24 cellular contexts compared by ENCODE assay signal in genomic region chr7:143015926-143016490, GRCh38. TPM values are rescaled to one million over a fixed set of nuclear protein-coding genes. Genes with fewer than 3 reads are reported as not detected.
DNase-seq lines count a peak whose midpoint lies in the region; ATAC-seq and TF ChIP-seq lines count a peak whose summit lies in the region.
"Had no signal": no experiment of that assay in that cellular context is flagged by ENCODE, and none has a peak within 500 bp of the region (broad histone marks: within the 10 kb centered on the region; RNA-seq: fewer than 3 reads in every experiment).

No MANE protein-coding gene starts in this region.

- peak overlapping the region; percentile 45 for H3K4me2 ChIP-seq in smooth muscle cell
- H3K4me2 ChIP-seq: hepatocyte had no signal

- no peak overlapping the region for H3K27ac Mint-ChIP-seq in effector memory CD8-positive, alpha-beta T cell
- H3K27ac Mint-ChIP-seq: T-cell had no signal

- no peaks in the 10 kb centered on the region for H3K27me3 ChIP-seq in adipocyte (replicated peaks; ENCODE audit: control insufficient read depth, insufficient read depth, low read length)
- H3K27me3 ChIP-seq in smooth muscle cell (ENCODE audit: low read depth) = no peaks in the 10 kb centered on the region
- H3K27me3 ChIP-seq: hepatocyte had no signal

- no peak overlapping the region for H3K4me3 ChIP-seq in adipocyte (ENCODE audit: low read length)
- H3K4me3 ChIP-seq in fibroblast of the aortic adventitia (ENCODE audit: low read depth, low read length) = no peak overlapping the region
- no peak overlapping the region for H3K4me3 ChIP-seq in smooth muscle cell
- H3K4me3 ChIP-seq: hepatocyte, mucosa of descending colon, thoracic aorta had no signal

- H3K9ac ChIP-seq in adipocyte (ENCODE audit: low read length) (peak overlapping the region; percentile 22), smooth muscle cell (ENCODE audit: low read depth) (no peak overlapping the region)

- no peak for ATAC-seq in effector memory CD8-positive, alpha-beta T cell (replicated peaks)
- ATAC-seq: mucosa of descending colon, T-cell had no signal

- TF ChIP-seq CTCF in fibroblast of the aortic adventitia (IDR thresholded peaks at IDR 0.05; ENCODE audit: insufficient read depth, low read length) (no peak), smooth muscle cell (IDR thresholded peaks at IDR 0.05; ENCODE audit: borderline replicate concordance, insufficient read depth, poor library complexity, severe bottlenecking) (no peak)

- H3K36me3 Mint-ChIP-seq in effector memory CD8-positive, alpha-beta T cell (ENCODE audit: insufficient read depth) = no peaks in the 10 kb centered on the region
- H3K36me3 Mint-ChIP-seq: T-cell had no signal

- no peaks in the 10 kb centered on the region for H3K36me3 ChIP-seq in adipocyte (ENCODE audit: control insufficient read depth, insufficient read depth, low read length, severe bottlenecking)
- H3K36me3 ChIP-seq in smooth muscle cell (ENCODE audit: low read depth) = no peaks in the 10 kb centered on the region
- H3K36me3 ChIP-seq: neutrophil, thoracic aorta had no signal

- no peaks in the 10 kb centered on the region for H4K20me1 ChIP-seq in smooth muscle cell (ENCODE audit: low read depth)

- H3K4me3 Mint-ChIP-seq in effector memory CD8-positive, alpha-beta T cell = no peak overlapping the region
- H3K4me3 Mint-ChIP-seq: T-cell had no signal

- no peak overlapping the region for H3K27ac ChIP-seq in smooth muscle cell (ENCODE audit: low read depth)
- H3K27ac ChIP-seq: hepatocyte, neutrophil, thoracic aorta had no signal

- no peaks in the 10 kb centered on the region for H3K79me2 ChIP-seq in smooth muscle cell (ENCODE audit: low read depth)
- H3K79me2 ChIP-seq: hepatocyte had no signal

- no peaks in the 10 kb centered on the region for H3K9me3 Mint-ChIP-seq in effector memory CD8-positive, alpha-beta T cell

- H3K4me1 ChIP-seq in adipocyte (ENCODE audit: control insufficient read depth, insufficient read depth, low read length) (peaks cover 45% of the 10 kb centered on the region), smooth muscle cell (ENCODE audit: low read depth) (no peaks in the 10 kb centered on the region)

- H3K27me3 Mint-ChIP-seq in effector memory CD8-positive, alpha-beta T cell = peaks cover 51 to 55% of the 10 kb centered on the region in 2 donors

- H3K9me3 ChIP-seq in adipocyte (ENCODE audit: control insufficient read depth, low read length) (no peaks in the 10 kb centered on the region), smooth muscle cell (replicated peaks; ENCODE audit: low read depth) (no peaks in the 10 kb centered on the region)
- H3K9me3 ChIP-seq: mucosa of descending colon, neutrophil, thoracic aorta had no signal

- DNase-seq in GM04503 (ENCODE audit: low read depth) = peak; percentile 36
- peak; percentile 87 for DNase-seq in adipocyte (ENCODE audit: low read depth)
- peak; percentile 80 for DNase-seq in fibroblast of the aortic adventitia (ENCODE audit: low read depth)
- DNase-seq in smooth muscle cell (lab: John Stamatoyannopoulos, UW; ENCODE audit: unreplicated experiment) = no peak
- no peak for DNase-seq in germinal center (ENCODE audit: low spot score)
- DNase-seq in effector memory CD8-positive, alpha-beta T cell = no peak
- DNase-seq in NAMALWA (ENCODE audit: low spot score) = no peak
- DNase-seq in stimulated activated naive CD4-positive, alpha-beta T cell (lab: John Stamatoyannopoulos, UW) = no peak
- DNase-seq: activated CD4-positive, alpha-beta T cell treated with anti-CD3 and anti-CD28 coated beads for 4 hours; activated naive CD4-positive, alpha-beta T cell treated with anti-CD3 and anti-CD28 coated beads, Interleukin-2, amount 50 U/mL, for 16 hours; islet precursor cell; MM.1S; mucosa of descending colon; NCI-H2171 treated with DMSO at 0.1 percent for 48 hours; NCI-H526; retina; stimulated activated CD4-positive, alpha-beta T cell treated with anti-CD3 and anti-CD28 coated beads, Interleukin-15, amount 100 ng/mL, for 24 hours; T-cell had no signal

- H3F3A ChIP-seq in smooth muscle cell (ENCODE audit: low read depth) = peaks cover 5% of the 10 kb centered on the region

- WGBS in smooth muscle cell (ENCODE audit: low lambda C conversion rate) = 50% methylated on average over 3 of the region's 3 CpGs

- H2AFZ ChIP-seq in smooth muscle cell (ENCODE audit: low read depth) = no peak overlapping the region
- H2AFZ ChIP-seq: hepatocyte had no signal

- no peaks in the 10 kb centered on the region for H3K4me1 Mint-ChIP-seq in effector memory CD8-positive, alpha-beta T cell (ENCODE audit: low read depth in 2 of 2)

RNA-seq across cellular contexts. Expression of gene OR9A2, which starts 10.9 kb away (rescaled TPM):
- total RNA-seq in fibroblast of the aortic adventitia (ENCODE audit: low replicate concordance) = not detected in 2 replicates
- 0.45 and 0.72 TPM in 2 replicates for total RNA-seq in smooth muscle cell
- polyA plus RNA-seq in smooth muscle cell = not detected in 2 replicates
- total RNA-seq: chondrocyte, fibroblast of villous mesenchyme, hepatocyte, lower leg skin, mucosa of descending colon, T-cell, thoracic aorta had no signal
- polyA plus RNA-seq: hepatocyte had no signal

RNA-seq across cellular contexts. Expression of gene OR6V1, which starts 36.1 kb away (rescaled TPM):
- not detected in 2 replicates for total RNA-seq in fibroblast of the aortic adventitia (ENCODE audit: low replicate concordance)
- total RNA-seq in smooth muscle cell = not detected in 2 replicates
- polyA plus RNA-seq in smooth muscle cell = 0.40 TPM in 1 of 2 replicates, not detected in the other
- total RNA-seq: chondrocyte, fibroblast of villous mesenchyme, hepatocyte, lower leg skin, mucosa of descending colon, T-cell, thoracic aorta had no signal

RNA-seq across cellular contexts. Expression of gene KEL, which starts 53.8 kb away (rescaled TPM):
- total RNA-seq in fibroblast of the aortic adventitia (ENCODE audit: low replicate concordance) (not detected in 2 replicates), smooth muscle cell (0.09 and 0.94 TPM in 2 replicates)
- polyA plus RNA-seq in smooth muscle cell = 0.56 TPM in 1 of 2 replicates, not detected in the other
- total RNA-seq: fibroblast of villous mesenchyme, thoracic aorta had no signal

Comparison
In these comparisons a context has a peak if more than half of its experiments do, and no peak if none do; other contexts are left out.
1. DNase-seq: peak in GM04503 (single experiment), adipocyte (single experiment) and fibroblast of the aortic adventitia (single experiment); none in smooth muscle cell (single experiment), germinal center (single experiment), effector memory CD8-positive, alpha-beta T cell (0 of 3), NAMALWA (single experiment) and stimulated activated naive CD4-positive, alpha-beta T cell (0 of 6).